ENCODE assay signal across 18 cellular contexts in genomic region chr19:13691569-13691968, GRCh38.
"Had no signal": no experiment of that assay in that cellular context is flagged by ENCODE, and none has a peak within 500 bp of the region (broad histone marks: within the 10 kb centered on the region; RNA-seq: fewer than 3 reads in every experiment).

No MANE protein-coding gene starts in this region.

- H3K27ac ChIP-seq: sigmoid colon, thoracic aorta, upper lobe of right lung had no signal

- H3K9me3 ChIP-seq: sigmoid colon, thoracic aorta, upper lobe of right lung had no signal

- DNase-seq: activated CD4-positive, alpha-beta T cell treated with anti-CD3 and anti-CD28 coated beads, Interleukin-2, amount 10 ng/mL, durations not matched to agents 7 days and 5 days; activated CD8-positive, alpha-beta T cell treated with anti-CD3 and anti-CD28 coated beads, Interleukin-2, amount 10 ng/mL, durations not matched to agents 7 days and 5 days; activated naive CD4-positive, alpha-beta T cell treated with anti-CD3 and anti-CD28 coated beads for 36 hours; activated T-cell treated with anti-CD3 and anti-CD28 coated beads, Interleukin-2, amount 50 U/mL, for 4 hours; cerebellar nuclear complex; dermis blood vessel endothelial cell; effector memory CD8-positive, alpha-beta T cell; foreskin melanocyte; glutamatergic neuron; islet precursor cell; nephron progenitor cell; sigmoid colon; stimulated activated CD4-positive, alpha-beta T cell treated with anti-CD3 and anti-CD28 coated beads, Interleukin-4, amount 100 ng/mL, for 4 hours; upper lobe of right lung had no signal

- H3K36me3 ChIP-seq: sigmoid colon, thoracic aorta, upper lobe of right lung had no signal

- H3K4me3 ChIP-seq: lung, sigmoid colon, thoracic aorta, upper lobe of right lung had no signal

- ATAC-seq: activated CD4-positive, CD25-positive, alpha-beta regulatory T cell treated with anti-CD3 and anti-CD28 coated beads, Interleukin-2, amount 50 U/mL, for 24 hours; activated CD8-positive, alpha-beta T cell treated with anti-CD3 and anti-CD28 coated beads, Interleukin-2, amount 10 ng/mL, durations not matched to agents 7 days and 5 days; activated T-cell treated with anti-CD3 and anti-CD28 coated beads, Interleukin-2, amount 50 U/mL, for 4 hours; effector memory CD8-positive, alpha-beta T cell; stimulated activated memory B cell treated with anti-CD40 and anti-IgM and Interleukin-4, amounts not matched to agents 10 μg/mL and 1 μg/mL and 100 μg/mL, for 72 hours; upper lobe of right lung had no signal

- H3K4me1 ChIP-seq: sigmoid colon, upper lobe of right lung had no signal
